Comparison of ENCODE assay signal across 10 cellular contexts in genomic region chr19:38669532-38669931, GRCh38. TPM values are rescaled to one million over a fixed set of nuclear protein-coding genes. Genes with fewer than 3 reads are reported as not detected.
A peak's percentile ranks its signal among the peaks of the same experiment; 100 is the strongest.
DNase-seq lines count a peak whose midpoint lies in the region; ATAC-seq, FAIRE-seq and TF ChIP-seq lines count a peak whose summit lies in the region.
"Had no signal": no experiment of that assay in that cellular context is flagged by ENCODE, and none has a peak within 500 bp of the region (broad histone marks: within the 10 kb centered on the region; RNA-seq: fewer than 3 reads in every experiment).

No MANE protein-coding gene starts in this region.

- peak overlapping the region; percentile 65 for H3K27ac Mint-ChIP-seq in activated CD8-positive, alpha-beta memory T cell treated with anti-CD3 and anti-CD28 coated beads, Interleukin-2, amount 10 ng/mL, durations not matched to agents 7 days and 5 days
- peak overlapping the region; percentile 58 for H3K27ac Mint-ChIP-seq in activated T-helper 1 cell treated with anti-CD3 and anti-CD28 coated beads, Interleukin-12 subunit alpha, Interleukin-12 subunit beta, Interleukin-2, Interleukin-4 antibody, amounts not matched to agents 30 ng/mL and 10 ng/mL and 1 ng/mL, durations not matched to agents 14 hours and 24 hours and 36 hours

- H3K27me3 ChIP-seq in HepG2 (ENCODE audit: control insufficient read depth in 1 of 2, insufficient read depth in 2 of 2, low read length in 2 of 2): no peaks in the 10 kb centered on the region

- H3K9ac ChIP-seq in HepG2 (ENCODE audit: insufficient read depth, low read depth, low read length): no peak overlapping the region
- H3K9ac ChIP-seq: KMS-11 had no signal

- peak; percentile 28 for ATAC-seq in activated CD8-positive, alpha-beta memory T cell treated with anti-CD3 and anti-CD28 coated beads, Interleukin-2, amount 10 ng/mL, durations not matched to agents 7 days and 5 days
- ATAC-seq in HepG2: no peak
- ATAC-seq in GM18511 (IDR thresholded peaks at IDR 0.05; ENCODE audit: unreplicated experiment): no peak
- no peak for ATAC-seq in HG03139 (IDR thresholded peaks at IDR 0.05; ENCODE audit: unreplicated experiment)

- TF ChIP-seq RAD21 in HepG2 (CRISPR knock-in tag; IDR thresholded peaks at IDR 0.05): no peak

- H3K27me3 Mint-ChIP-seq in activated CD8-positive, alpha-beta memory T cell treated with anti-CD3 and anti-CD28 coated beads, Interleukin-2, amount 10 ng/mL, durations not matched to agents 7 days and 5 days: no peaks in the 10 kb centered on the region
- H3K27me3 Mint-ChIP-seq in activated T-helper 1 cell treated with anti-CD3 and anti-CD28 coated beads, Interleukin-12 subunit alpha, Interleukin-12 subunit beta, Interleukin-2, Interleukin-4 antibody, amounts not matched to agents 30 ng/mL and 10 ng/mL and 1 ng/mL, durations not matched to agents 14 hours and 24 hours and 36 hours (ENCODE audit: insufficient read depth): no peaks in the 10 kb centered on the region

- H3K4me3 ChIP-seq in HepG2 (replicated peaks in 1 of 3; ENCODE audit: insufficient read depth in 1 of 3, low read depth in 2 of 3, low read length in 3 of 3): no peak overlapping the region

- POLR2A ChIA-PET in HepG2 (lab: Yijun Ruan, JAX): interaction anchor here (3.2 to 3.6 kb wide), 2 partner anchors 10 to 21 kb away, joined by 21 to 36 read pairs; partner anchors contain the start of gene ACTN4

- peaks cover 10 to 38% of the 10 kb centered on the region in 2 experiments for H3K36me3 ChIP-seq in HepG2 (replicated peaks in 1 of 2; ENCODE audit: control insufficient read depth in 1 of 2, insufficient read depth in 2 of 2, low read length in 2 of 2)

- peak; percentile 75 for DNase-seq in activated CD8-positive, alpha-beta memory T cell treated with anti-CD3 and anti-CD28 coated beads, Interleukin-2, amount 10 ng/mL, durations not matched to agents 7 days and 5 days
- DNase-seq in activated CD8-positive, alpha-beta memory T cell treated with anti-CD3 and anti-CD28 coated beads, Interleukin-2, amount 50 U/mL, for 48 hours: no peak
- DNase-seq in activated T-helper 1 cell treated with anti-CD3 and anti-CD28 coated beads, Interleukin-12 subunit alpha, Interleukin-12 subunit beta, Interleukin-2, Interleukin-4 antibody, amounts not matched to agents 30 ng/mL and 10 ng/mL and 1 ng/mL, durations not matched to agents 14 hours and 24 hours and 36 hours (ENCODE audit: low spot score): no peak
- DNase-seq in HepG2 (ENCODE audit: low spot score) (no peak), substantia nigra (lab: John Stamatoyannopoulos, UW) (no peak), frontal cortex (ENCODE audit: low spot score in 2 of 2) (no peak)

- H4K20me1 ChIP-seq in HepG2 (ENCODE audit: insufficient read depth, low read length): peaks cover 59% of the 10 kb centered on the region

- H3K9me3 Mint-ChIP-seq in activated CD8-positive, alpha-beta memory T cell treated with anti-CD3 and anti-CD28 coated beads, Interleukin-2, amount 10 ng/mL, durations not matched to agents 7 days and 5 days (ENCODE audit: low read depth): no peaks in the 10 kb centered on the region
- H3K9me3 Mint-ChIP-seq in activated T-helper 1 cell treated with anti-CD3 and anti-CD28 coated beads, Interleukin-12 subunit alpha, Interleukin-12 subunit beta, Interleukin-2, Interleukin-4 antibody, amounts not matched to agents 30 ng/mL and 10 ng/mL and 1 ng/mL, durations not matched to agents 14 hours and 24 hours and 36 hours: no peaks in the 10 kb centered on the region

- no peak for TF ChIP-seq EP300 in HepG2 (IDR thresholded peaks at IDR 0.05; ENCODE audit: low read depth in 2 of 2, low read length in 2 of 2)
- no peak for TF ChIP-seq EP300 in HepG2 (CRISPR knock-in tag; IDR thresholded peaks at IDR 0.05; ENCODE audit: borderline replicate concordance)

- H3K4me1 Mint-ChIP-seq in activated CD8-positive, alpha-beta memory T cell treated with anti-CD3 and anti-CD28 coated beads, Interleukin-2, amount 10 ng/mL, durations not matched to agents 7 days and 5 days: peaks cover 78% of the 10 kb centered on the region
- peaks cover 78% of the 10 kb centered on the region for H3K4me1 Mint-ChIP-seq in activated T-helper 1 cell treated with anti-CD3 and anti-CD28 coated beads, Interleukin-12 subunit alpha, Interleukin-12 subunit beta, Interleukin-2, Interleukin-4 antibody, amounts not matched to agents 30 ng/mL and 10 ng/mL and 1 ng/mL, durations not matched to agents 14 hours and 24 hours and 36 hours (ENCODE audit: low read depth)

- FAIRE-seq in HepG2 (lab: Jason Lieb, UNC) (no peak), frontal cortex (lab: Jason Lieb, UNC) (no peak)
- FAIRE-seq: endometrium had no signal

- peaks cover 26% of the 10 kb centered on the region for H3K36me3 Mint-ChIP-seq in activated CD8-positive, alpha-beta memory T cell treated with anti-CD3 and anti-CD28 coated beads, Interleukin-2, amount 10 ng/mL, durations not matched to agents 7 days and 5 days
- H3K36me3 Mint-ChIP-seq in activated T-helper 1 cell treated with anti-CD3 and anti-CD28 coated beads, Interleukin-12 subunit alpha, Interleukin-12 subunit beta, Interleukin-2, Interleukin-4 antibody, amounts not matched to agents 30 ng/mL and 10 ng/mL and 1 ng/mL, durations not matched to agents 14 hours and 24 hours and 36 hours (ENCODE audit: low read depth): peaks cover 12% of the 10 kb centered on the region

- peaks cover 87% of the 10 kb centered on the region for H3K4me1 ChIP-seq in HepG2 (ENCODE audit: insufficient read depth, low read length)

- WGBS in HepG2 (ENCODE audit: low lambda C conversion rate): 82% methylated on average over 2 of the region's 5 CpGs

- no peak overlapping the region for H3K4me2 ChIP-seq in HepG2 (ENCODE audit: low read depth, low read length)
- H3K4me2 ChIP-seq: KMS-11 had no signal

- intact Hi-C loops in activated T-helper 1 cell treated with anti-CD3 and anti-CD28 coated beads, Interleukin-12 subunit alpha, Interleukin-12 subunit beta, Interleukin-2, Interleukin-4 antibody, amounts not matched to agents 30 ng/mL and 10 ng/mL and 1 ng/mL, durations not matched to agents 14 hours and 24 hours and 36 hours (cut with micrococcal nuclease): no loop called here
- intact Hi-C loops in HepG2 (cut with micrococcal nuclease; ENCODE audit: unreplicated experiment): no loop called here

- in situ Hi-C loops in HepG2 (cut with HindIII; ENCODE audit: extremely low pct_ligation_motif_present, low pct_unique_long_range_greater_than_20kb): no loop called here

- H3K9me3 ChIP-seq in HepG2 (ENCODE audit: low read length): no peaks in the 10 kb centered on the region

- no peak for TF ChIP-seq POLR2A in HepG2 (IDR thresholded peaks at IDR 0.05; ENCODE audit: insufficient read depth in 1 of 2, low read depth in 2 of 2, low read length in 2 of 2)

- H3K27ac ChIP-seq in HepG2 (ENCODE audit: extremely low read length, insufficient read depth, low read length) (peak overlapping the region; percentile 35), substantia nigra (ENCODE audit: low read depth, low read length, poor library complexity, severe bottlenecking) (peak overlapping the region; percentile 62)
- H3K27ac ChIP-seq: KMS-11 had no signal

- H2AFZ ChIP-seq in HepG2 (ENCODE audit: low read length): no peak overlapping the region

- H3K79me2 ChIP-seq in HepG2 (ENCODE audit: insufficient read depth, low read length): peaks cover 90% of the 10 kb centered on the region

- no peak for TF ChIP-seq CTCF in HepG2 (CRISPR knock-in tag; IDR thresholded peaks at IDR 0.05)

- CTCF ChIA-PET in activated CD8-positive, alpha-beta memory T cell treated with anti-CD3 and anti-CD28 coated beads, Interleukin-2, amount 10 ng/mL, durations not matched to agents 7 days and 5 days (lab: Charles Lee): interaction anchor here (0.9 to 2.0 kb wide), 6 partner anchors 12 to 267 kb away, joined by 3 to 7 read pairs (median 4); partner anchors contain the start of gene FAM98C
- CTCF ChIA-PET in HepG2 (lab: Yijun Ruan, JAX; ENCODE audit: low intra/inter-chr PET ratio, low total read pairs): no interaction called here

- no TSS peak for BruUV-seq in HepG2 (replicated peaks; lab: Mats Ljungman, UMichigan)

- peak overlapping the region; percentile 39 for H3K4me3 Mint-ChIP-seq in activated CD8-positive, alpha-beta memory T cell treated with anti-CD3 and anti-CD28 coated beads, Interleukin-2, amount 10 ng/mL, durations not matched to agents 7 days and 5 days
- peak overlapping the region; percentile 41 for H3K4me3 Mint-ChIP-seq in activated T-helper 1 cell treated with anti-CD3 and anti-CD28 coated beads, Interleukin-12 subunit alpha, Interleukin-12 subunit beta, Interleukin-2, Interleukin-4 antibody, amounts not matched to agents 30 ng/mL and 10 ng/mL and 1 ng/mL, durations not matched to agents 14 hours and 24 hours and 36 hours

RNA-seq across cellular contexts. Expression of gene ACTN4, which starts 22.1 kb away (rescaled TPM):
- 100 to 1,000 TPM; 413 to 433 TPM for total RNA-seq in activated CD8-positive, alpha-beta memory T cell treated with anti-CD3 and anti-CD28 coated beads, Interleukin-2, amount 10 ng/mL, durations not matched to agents 7 days and 5 days
- 281 and 287 TPM in 2 replicates for total RNA-seq in activated T-helper 1 cell treated with anti-CD3 and anti-CD28 coated beads, Interleukin-12 subunit alpha, Interleukin-12 subunit beta, Interleukin-2, Interleukin-4 antibody, amounts not matched to agents 30 ng/mL and 10 ng/mL and 1 ng/mL, durations not matched to agents 14 hours and 24 hours and 36 hours
- total RNA-seq in HepG2 (2016; rRNA removed; fragmentation: Illumina TruSeq; extraction: Trizol): 167 and 192 TPM in 2 replicates
- total RNA-seq in HepG2 (2016; cell fraction: cytosol; rRNA removed; fragmentation: Illumina TruSeq; extraction: Trizol; ENCODE audit: low read depth): 13.8 and 15.0 TPM in 2 replicates
- 122 and 176 TPM in 2 replicates for total RNA-seq in HepG2 (2016; cell fraction: insoluble cytoplasmic fraction; rRNA removed; fragmentation: Illumina TruSeq; extraction: Trizol)
- 28.6 and 34.1 TPM in 2 replicates for total RNA-seq in HepG2 (2016; cell fraction: membrane; rRNA removed; fragmentation: Illumina TruSeq; extraction: Trizol)
- total RNA-seq in HepG2 (2016; cell fraction: nucleus; rRNA removed; fragmentation: Illumina TruSeq; extraction: Trizol): 148 and 165 TPM in 2 replicates
- polyA plus RNA-seq in HepG2 (2011; rRNA removed): 171 and 223 TPM in 2 replicates
- 82.2 and 91.7 TPM in 2 replicates for polyA plus RNA-seq in HepG2 (2011; cell fraction: cytosol; rRNA removed)
- 437 and 620 TPM in 2 replicates for polyA plus RNA-seq in HepG2 (2011; cell fraction: nucleus; rRNA removed)
- 222 and 260 TPM in 2 replicates for polyA plus RNA-seq in HepG2 (2012)
- polyA plus RNA-seq in HepG2 (2016; cell fraction: cytosol; fragmentation: Illumina TruSeq; extraction: Trizol; ENCODE audit: low read depth): 5.8 and 8.5 TPM in 2 replicates
- 192 and 256 TPM in 2 replicates for polyA plus RNA-seq in HepG2 (2016; cell fraction: insoluble cytoplasmic fraction; fragmentation: Illumina TruSeq; extraction: Trizol; ENCODE audit: low read depth)
- 20.9 and 27.6 TPM in 2 replicates for polyA plus RNA-seq in HepG2 (2016; cell fraction: membrane; fragmentation: Illumina TruSeq; extraction: Trizol; ENCODE audit: low read depth)
- 435 and 441 TPM in 2 replicates for polyA plus RNA-seq in HepG2 (2016; cell fraction: nucleus; fragmentation: Illumina TruSeq; extraction: Trizol; ENCODE audit: insufficient read depth, low read depth)
- 172 and 192 TPM in 2 replicates for polyA minus RNA-seq in HepG2 (2011; rRNA and poly(A)+ RNA removed; ENCODE audit: low replicate concordance)
- 86.2 and 95.5 TPM in 2 replicates for polyA minus RNA-seq in HepG2 (2011; cell fraction: cytosol; rRNA and poly(A)+ RNA removed)
- polyA minus RNA-seq in HepG2 (2011; cell fraction: nucleus; rRNA and poly(A)+ RNA removed): 73.1 and 75.2 TPM in 2 replicates
- 50.1 TPM for total RNA-seq in frontal cortex

RNA-seq across cellular contexts. Expression of gene EIF3K, which starts 50.5 kb away (rescaled TPM):
- 100 to 1,000 TPM; 281 to 308 TPM for total RNA-seq in activated CD8-positive, alpha-beta memory T cell treated with anti-CD3 and anti-CD28 coated beads, Interleukin-2, amount 10 ng/mL, durations not matched to agents 7 days and 5 days
- 309 and 326 TPM in 2 replicates for total RNA-seq in activated T-helper 1 cell treated with anti-CD3 and anti-CD28 coated beads, Interleukin-12 subunit alpha, Interleukin-12 subunit beta, Interleukin-2, Interleukin-4 antibody, amounts not matched to agents 30 ng/mL and 10 ng/mL and 1 ng/mL, durations not matched to agents 14 hours and 24 hours and 36 hours
- total RNA-seq in HepG2 (2016; rRNA removed; fragmentation: Illumina TruSeq; extraction: Trizol): 258 and 351 TPM in 2 replicates
- total RNA-seq in HepG2 (2016; cell fraction: cytosol; rRNA removed; fragmentation: Illumina TruSeq; extraction: Trizol; ENCODE audit: low read depth): 100 and 104 TPM in 2 replicates
- 260 and 364 TPM in 2 replicates for total RNA-seq in HepG2 (2016; cell fraction: insoluble cytoplasmic fraction; rRNA removed; fragmentation: Illumina TruSeq; extraction: Trizol)
- total RNA-seq in HepG2 (2016; cell fraction: membrane; rRNA removed; fragmentation: Illumina TruSeq; extraction: Trizol): 174 and 175 TPM in 2 replicates
- total RNA-seq in HepG2 (2016; cell fraction: nucleus; rRNA removed; fragmentation: Illumina TruSeq; extraction: Trizol): 92.4 TPM in 2 replicates
- polyA plus RNA-seq in HepG2 (2011; rRNA removed): 179 and 230 TPM in 2 replicates
- 271 and 427 TPM in 2 replicates for polyA plus RNA-seq in HepG2 (2011; cell fraction: cytosol; rRNA removed)
- polyA plus RNA-seq in HepG2 (2011; cell fraction: nucleus; rRNA removed): 210 and 224 TPM in 2 replicates
- 171 and 172 TPM in 2 replicates for polyA plus RNA-seq in HepG2 (2012)
- polyA plus RNA-seq in HepG2 (2016; cell fraction: cytosol; fragmentation: Illumina TruSeq; extraction: Trizol; ENCODE audit: low read depth): 106 and 109 TPM in 2 replicates
- 349 and 386 TPM in 2 replicates for polyA plus RNA-seq in HepG2 (2016; cell fraction: insoluble cytoplasmic fraction; fragmentation: Illumina TruSeq; extraction: Trizol; ENCODE audit: low read depth)
- polyA plus RNA-seq in HepG2 (2016; cell fraction: membrane; fragmentation: Illumina TruSeq; extraction: Trizol; ENCODE audit: low read depth): 161 and 168 TPM in 2 replicates
- polyA plus RNA-seq in HepG2 (2016; cell fraction: nucleus; fragmentation: Illumina TruSeq; extraction: Trizol; ENCODE audit: insufficient read depth, low read depth): 163 and 169 TPM in 2 replicates
- 199 and 296 TPM in 2 replicates for polyA minus RNA-seq in HepG2 (2011; rRNA and poly(A)+ RNA removed; ENCODE audit: low replicate concordance)
- polyA minus RNA-seq in HepG2 (2011; cell fraction: cytosol; rRNA and poly(A)+ RNA removed): 94.6 and 127 TPM in 2 replicates
- polyA minus RNA-seq in HepG2 (2011; cell fraction: nucleus; rRNA and poly(A)+ RNA removed): 43.4 and 51.5 TPM in 2 replicates
- total RNA-seq in frontal cortex: 120 TPM

RNA-seq across cellular contexts. Expression of gene MAP4K1, which starts 51.8 kb away (rescaled TPM):
- total RNA-seq in activated CD8-positive, alpha-beta memory T cell treated with anti-CD3 and anti-CD28 coated beads, Interleukin-2, amount 10 ng/mL, durations not matched to agents 7 days and 5 days: 100 to 1,000 TPM; 337 to 497 TPM
- total RNA-seq in activated T-helper 1 cell treated with anti-CD3 and anti-CD28 coated beads, Interleukin-12 subunit alpha, Interleukin-12 subunit beta, Interleukin-2, Interleukin-4 antibody, amounts not matched to agents 30 ng/mL and 10 ng/mL and 1 ng/mL, durations not matched to agents 14 hours and 24 hours and 36 hours: 159 and 182 TPM in 2 replicates
- total RNA-seq in HepG2 (2016; rRNA removed; fragmentation: Illumina TruSeq; extraction: Trizol) (0.89 TPM in 1 of 2 replicates, not detected in the other), frontal cortex (1.2 TPM)
- total RNA-seq in HepG2 (2016; cell fraction: cytosol; rRNA removed; fragmentation: Illumina TruSeq; extraction: Trizol; ENCODE audit: low read depth): not detected in 2 replicates
- total RNA-seq in HepG2 (2016; cell fraction: insoluble cytoplasmic fraction; rRNA removed; fragmentation: Illumina TruSeq; extraction: Trizol): 0.39 and 0.41 TPM in 2 replicates
- total RNA-seq in HepG2 (2016; cell fraction: membrane; rRNA removed; fragmentation: Illumina TruSeq; extraction: Trizol): 0.19 and 0.62 TPM in 2 replicates
- 0.60 TPM in 1 of 2 replicates, not detected in the other for total RNA-seq in HepG2 (2016; cell fraction: nucleus; rRNA removed; fragmentation: Illumina TruSeq; extraction: Trizol)
- polyA plus RNA-seq in HepG2 (2011; rRNA removed): 0.24 and 0.35 TPM in 2 replicates
- polyA plus RNA-seq in HepG2 (2011; cell fraction: cytosol; rRNA removed): 0.05 and 0.31 TPM in 2 replicates
- polyA plus RNA-seq in HepG2 (2011; cell fraction: nucleus; rRNA removed): 2.1 and 2.6 TPM in 2 replicates
- polyA plus RNA-seq in HepG2 (2012): 0.44 and 0.64 TPM in 2 replicates
- polyA plus RNA-seq in HepG2 (2016; cell fraction: cytosol; fragmentation: Illumina TruSeq; extraction: Trizol; ENCODE audit: low read depth): not detected in 2 replicates
- 0.52 TPM in 1 of 2 replicates, not detected in the other for polyA plus RNA-seq in HepG2 (2016; cell fraction: insoluble cytoplasmic fraction; fragmentation: Illumina TruSeq; extraction: Trizol; ENCODE audit: low read depth)
- not detected in 2 replicates for polyA plus RNA-seq in HepG2 (2016; cell fraction: membrane; fragmentation: Illumina TruSeq; extraction: Trizol; ENCODE audit: low read depth)
- 1.4 and 3.1 TPM in 2 replicates for polyA plus RNA-seq in HepG2 (2016; cell fraction: nucleus; fragmentation: Illumina TruSeq; extraction: Trizol; ENCODE audit: insufficient read depth, low read depth)
- polyA minus RNA-seq in HepG2 (2011; rRNA and poly(A)+ RNA removed; ENCODE audit: low replicate concordance): 0.91 TPM in 1 of 2 replicates, not detected in the other
- polyA minus RNA-seq in HepG2 (2011; cell fraction: cytosol; rRNA and poly(A)+ RNA removed): not detected in 2 replicates
- polyA minus RNA-seq in HepG2 (2011; cell fraction: nucleus; rRNA and poly(A)+ RNA removed): not detected in 2 replicates

Comparison
In these comparisons a context has a peak if more than half of its experiments do, and no peak if none do; other contexts are left out.
1. RNA of gene MAP4K1, which starts 51.8 kb away (total RNA-seq): 337 to 497 TPM in activated CD8-positive, alpha-beta memory T cell treated with anti-CD3 and anti-CD28 coated beads, Interleukin-2, amount 10 ng/mL, durations not matched to agents 7 days and 5 days and 159 to 182 TPM in activated T-helper 1 cell treated with anti-CD3 and anti-CD28 coated beads, Interleukin-12 subunit alpha, Interleukin-12 subunit beta, Interleukin-2, Interleukin-4 antibody, amounts not matched to agents 30 ng/mL and 10 ng/mL and 1 ng/mL, durations not matched to agents 14 hours and 24 hours and 36 hours; 1.2 TPM in frontal cortex (single experiment) and 0.19 to 0.89 TPM in HepG2; every median in the first group is over 10 times any median in the second.